Comparison of ENCODE assay signal across 9 cellular contexts in the genomic region with DNA sequence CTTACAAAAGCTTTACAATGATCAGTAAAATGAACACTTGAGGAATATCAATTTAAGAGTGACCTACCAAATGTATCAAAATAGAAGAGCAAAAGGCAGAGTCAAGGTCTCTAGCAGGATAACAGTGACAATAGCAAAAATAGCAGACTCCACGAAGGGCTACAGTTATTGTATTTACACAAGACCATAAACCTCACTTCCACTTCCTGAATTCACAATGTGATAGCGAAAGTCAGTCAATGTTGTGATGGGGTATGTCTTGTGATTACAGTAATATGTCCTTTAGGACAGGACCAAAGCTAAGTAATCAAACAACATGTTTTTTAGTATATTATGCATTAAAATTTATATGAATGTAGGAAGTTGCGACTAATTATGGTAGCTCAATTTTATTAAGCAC.
A peak's percentile ranks its signal among the peaks of the same experiment; 100 is the strongest.
DNase-seq lines count a peak whose midpoint lies in the region; ATAC-seq lines count a peak whose summit lies in the region.
"Had no signal": no experiment of that assay in that cellular context is flagged by ENCODE, and none has a peak within 500 bp of the region (broad histone marks: within the 10 kb centered on the region; RNA-seq: fewer than 3 reads in every experiment).

No MANE protein-coding gene starts in this region.

- peak; percentile 93 for ATAC-seq in GM18511 (IDR thresholded peaks at IDR 0.05; ENCODE audit: unreplicated experiment)
- ATAC-seq in GM21390 (IDR thresholded peaks at IDR 0.05; ENCODE audit: unreplicated experiment), result peak; percentile 92
- peak; percentile 89 for ATAC-seq in HG03025 (IDR thresholded peaks at IDR 0.05; ENCODE audit: low FRiP score, unreplicated experiment)

- intact Hi-C loops in cardiac septum (cut with DNase I), result no loop called here
- intact Hi-C loops in activated CD4-positive, alpha-beta T cell treated with anti-CD3 and anti-CD28 coated beads, Interleukin-2, amount 10 ng/mL, durations not matched to agents 24 days and 14 days (cut with micrococcal nuclease), result no loop called here

- no peak overlapping the region for H3K4me3 Mint-ChIP-seq in activated CD4-positive, alpha-beta T cell treated with anti-CD3 and anti-CD28 coated beads, Interleukin-2, amount 10 ng/mL, durations not matched to agents 24 days and 14 days

- H3K27me3 Mint-ChIP-seq in activated CD4-positive, alpha-beta T cell treated with anti-CD3 and anti-CD28 coated beads, Interleukin-2, amount 10 ng/mL, durations not matched to agents 24 days and 14 days, result no peaks in the 10 kb centered on the region

- H3K4me1 Mint-ChIP-seq in activated CD4-positive, alpha-beta T cell treated with anti-CD3 and anti-CD28 coated beads, Interleukin-2, amount 10 ng/mL, durations not matched to agents 24 days and 14 days, result no peaks in the 10 kb centered on the region

- H3K9me3 Mint-ChIP-seq in activated CD4-positive, alpha-beta T cell treated with anti-CD3 and anti-CD28 coated beads, Interleukin-2, amount 10 ng/mL, durations not matched to agents 24 days and 14 days, result peaks cover 6% of the 10 kb centered on the region

- H3K36me3 Mint-ChIP-seq in activated CD4-positive, alpha-beta T cell treated with anti-CD3 and anti-CD28 coated beads, Interleukin-2, amount 10 ng/mL, durations not matched to agents 24 days and 14 days (ENCODE audit: low read depth), result no peaks in the 10 kb centered on the region

- no peak overlapping the region for H3K27ac Mint-ChIP-seq in activated CD4-positive, alpha-beta T cell treated with anti-CD3 and anti-CD28 coated beads, Interleukin-2, amount 10 ng/mL, durations not matched to agents 24 days and 14 days

- DNase-seq in NAMALWA (ENCODE audit: low spot score) (peak; percentile 5), occipital lobe (lab: John Stamatoyannopoulos, UW) (no peak), cardiac septum (ENCODE audit: low spot score) (no peak)
- DNase-seq in activated CD4-positive, alpha-beta T cell treated with anti-CD3 and anti-CD28 coated beads for 1 hour, result no peak
- no peak for DNase-seq in activated CD4-positive, alpha-beta T cell treated with anti-CD3 and anti-CD28 coated beads, Interleukin-2, amount 10 ng/mL, durations not matched to agents 24 days and 14 days
- DNase-seq: BE2C had no signal
